In genomic region chr5:175844174-175844573, GRCh38 we compare ENCODE assay signal across 26 cellular contexts. TPM values are rescaled to one million over a fixed set of nuclear protein-coding genes. Genes with fewer than 3 reads are reported as not detected.
"Had no signal": no experiment of that assay in that cellular context is flagged by ENCODE, and none has a peak within 500 bp of the region (broad histone marks: within the 10 kb centered on the region; RNA-seq: fewer than 3 reads in every experiment).

No MANE protein-coding gene starts in this region.

- H2AFZ ChIP-seq: PC-9 had no signal

- H3K4me1 Mint-ChIP-seq: IgD-negative memory B cell had no signal

- H3K27me3 ChIP-seq: SJSA1 had no signal

- H3K4me2 ChIP-seq: KMS-11 had no signal

- H3K36me3 ChIP-seq: SJSA1 had no signal

- H3K27ac Mint-ChIP-seq: IgD-negative memory B cell had no signal

- H3K36me3 Mint-ChIP-seq: IgD-negative memory B cell had no signal

- H3K9ac ChIP-seq: KMS-11 had no signal

- H3K4me3 ChIP-seq: K562, PC-9, SJSA1, SK-N-MC had no signal

- DNase-seq: Kasumi-1; MM.1S; NCI-H1092 treated with DMSO at 0.1 percent for 48 hours; NCI-H1436; NCI-H187; NCI-H2029; NCI-H2081 treated with DMSO at 0.1 percent for 48 hours; NCI-H2171; NCI-H226; NCI-H446; NCI-H510A; NCI-H524 treated with DMSO at 0.1 percent for 48 hours; NCI-H774; NK-92 treated with Interleukin-12 subunit alpha and Interleukin-12 subunit beta, amount 100 ng/mL, for 24 hours; OCI-M1; PC-9; Right ventricle myocardium superior; RPMI8226; SIG-M5 had no signal

- H3K27ac ChIP-seq: KMS-11, SJSA1, SK-N-MC had no signal

RNA-seq across cellular contexts. Expression of gene CPLX2, which starts 27.2 kb away (rescaled TPM):
- total RNA-seq: HT1080, K562, M059J, PC-9, Right ventricle myocardium superior, SJSA1 had no signal
